In genomic region chr22:40179535-40179934, GRCh38 we compare ENCODE assay signal across 8 cellular contexts. TPM values are rescaled to one million over a fixed set of nuclear protein-coding genes. Genes with fewer than 3 reads are reported as not detected.
DNase-seq lines count a peak whose midpoint lies in the region; ATAC-seq and TF ChIP-seq lines count a peak whose summit lies in the region.

No MANE protein-coding gene starts in this region.

- peak overlapping the region; percentile 91 for H3K27ac Mint-ChIP-seq in activated CD4-positive, alpha-beta T cell treated with anti-CD3 and anti-CD28 coated beads, Interleukin-2, amount 10 ng/mL, durations not matched to agents 24 days and 14 days
- peak overlapping the region; percentile 92 for H3K27ac Mint-ChIP-seq in activated naive CD8-positive, alpha-beta T cell treated with anti-CD3 and anti-CD28 coated beads, Interleukin-2, amount 50 U/mL, for 24 hours

- peak overlapping the region; percentile 70 for H3K27ac ChIP-seq in temporal lobe (ENCODE audit: low read depth, low read length)

- no peaks in the 10 kb centered on the region for H3K27me3 ChIP-seq in kidney epithelial cell (ENCODE audit: control insufficient read depth, insufficient read depth, low read length)

- H3K4me1 Mint-ChIP-seq in activated CD4-positive, alpha-beta T cell treated with anti-CD3 and anti-CD28 coated beads, Interleukin-2, amount 10 ng/mL, durations not matched to agents 24 days and 14 days = peaks cover 56% of the 10 kb centered on the region
- H3K4me1 Mint-ChIP-seq in activated naive CD8-positive, alpha-beta T cell treated with anti-CD3 and anti-CD28 coated beads, Interleukin-2, amount 50 U/mL, for 24 hours = peaks cover 77% of the 10 kb centered on the region

- H3K4me3 Mint-ChIP-seq in activated CD4-positive, alpha-beta T cell treated with anti-CD3 and anti-CD28 coated beads, Interleukin-2, amount 10 ng/mL, durations not matched to agents 24 days and 14 days = peak overlapping the region; percentile 80
- peak overlapping the region; percentile 90 for H3K4me3 Mint-ChIP-seq in activated naive CD8-positive, alpha-beta T cell treated with anti-CD3 and anti-CD28 coated beads, Interleukin-2, amount 50 U/mL, for 24 hours

- H3K4me3 ChIP-seq in kidney epithelial cell (ENCODE audit: low read depth, low read length) = peak overlapping the region; percentile 71

- H3K9me3 Mint-ChIP-seq in activated CD4-positive, alpha-beta T cell treated with anti-CD3 and anti-CD28 coated beads, Interleukin-2, amount 10 ng/mL, durations not matched to agents 24 days and 14 days = no peaks in the 10 kb centered on the region
- H3K9me3 Mint-ChIP-seq in activated naive CD8-positive, alpha-beta T cell treated with anti-CD3 and anti-CD28 coated beads, Interleukin-2, amount 50 U/mL, for 24 hours = no peaks in the 10 kb centered on the region

- intact Hi-C loops in activated CD4-positive, alpha-beta T cell treated with anti-CD3 and anti-CD28 coated beads, Interleukin-2, amount 10 ng/mL, durations not matched to agents 24 days and 14 days (cut with micrococcal nuclease) = loop anchor here (5.0 to 10.0 kb wide), 4 partner anchors 63 to 913 kb away; partner anchors contain the start of genes EP300 and GRAP2

- ATAC-seq in activated naive CD8-positive, alpha-beta T cell treated with anti-CD3 and anti-CD28 coated beads, Interleukin-2, amount 50 U/mL, for 24 hours = no peak

- H3K27me3 Mint-ChIP-seq in activated CD4-positive, alpha-beta T cell treated with anti-CD3 and anti-CD28 coated beads, Interleukin-2, amount 10 ng/mL, durations not matched to agents 24 days and 14 days = no peaks in the 10 kb centered on the region
- H3K27me3 Mint-ChIP-seq in activated naive CD8-positive, alpha-beta T cell treated with anti-CD3 and anti-CD28 coated beads, Interleukin-2, amount 50 U/mL, for 24 hours = no peaks in the 10 kb centered on the region

- no peak for TF ChIP-seq CTCF in kidney epithelial cell (IDR thresholded peaks at IDR 0.05; ENCODE audit: insufficient read depth, low read length, poor library complexity, severe bottlenecking)

- peaks cover 10% of the 10 kb centered on the region for H3K36me3 Mint-ChIP-seq in activated CD4-positive, alpha-beta T cell treated with anti-CD3 and anti-CD28 coated beads, Interleukin-2, amount 10 ng/mL, durations not matched to agents 24 days and 14 days (ENCODE audit: low read depth)
- no peaks in the 10 kb centered on the region for H3K36me3 Mint-ChIP-seq in activated naive CD8-positive, alpha-beta T cell treated with anti-CD3 and anti-CD28 coated beads, Interleukin-2, amount 50 U/mL, for 24 hours (ENCODE audit: low read depth)

- DNase-seq in activated CD4-positive, alpha-beta T cell treated with anti-CD3 and anti-CD28 coated beads, Interleukin-2, amount 10 ng/mL, durations not matched to agents 24 days and 14 days = no peak
- no peak for DNase-seq in activated CD4-positive, alpha-beta T cell treated with anti-CD3 and anti-CD28 coated beads, Interleukin-2, amount 50 U/mL, for 1 hour
- DNase-seq in activated naive CD8-positive, alpha-beta T cell treated with anti-CD3 and anti-CD28 coated beads, Interleukin-2, amount 50 U/mL, for 24 hours = no peak
- DNase-seq in kidney epithelial cell (ENCODE audit: low read depth) (no peak), NCI-H2171 (lab: John Stamatoyannopoulos, UW) (no peak), hepatic stellate cell (ENCODE audit: low spot score) (no peak), NCI-H2029 (lab: John Stamatoyannopoulos, UW) (no peak)

- no peaks in the 10 kb centered on the region for H3K36me3 ChIP-seq in kidney epithelial cell (ENCODE audit: control insufficient read depth, insufficient read depth, low read length)

RNA-seq across cellular contexts. Expression of gene TNRC6B, which starts 1.8 kb away (rescaled TPM):
- total RNA-seq in activated CD4-positive, alpha-beta T cell treated with anti-CD3 and anti-CD28 coated beads, Interleukin-2, amount 10 ng/mL, durations not matched to agents 24 days and 14 days = 27.3 and 31.3 TPM in 2 replicates
- total RNA-seq in kidney epithelial cell (24.9 and 26.7 TPM in 2 replicates), temporal lobe (32.9 TPM)
